Comparison of ENCODE assay signal across 11 cellular contexts in the genomic region with DNA sequence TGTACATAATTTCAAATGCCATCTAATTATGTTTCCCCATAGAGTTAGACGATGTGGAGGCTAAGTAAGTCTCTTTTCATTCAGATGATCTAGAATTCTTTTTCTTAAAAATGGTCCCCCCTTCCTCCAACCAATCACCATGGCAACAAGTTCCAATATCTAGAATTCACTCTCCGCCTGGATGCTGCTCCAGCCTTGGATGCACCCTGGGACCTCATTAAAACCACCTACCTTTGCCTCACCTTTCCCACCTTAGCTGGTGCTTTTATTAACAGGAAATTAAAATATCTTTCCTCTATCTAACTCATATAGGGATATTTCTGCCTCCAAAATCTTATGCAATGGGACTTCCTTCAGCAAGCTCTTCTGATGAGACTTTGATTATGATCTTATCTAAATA. TPM values are rescaled to one million over a fixed set of nuclear protein-coding genes. Genes with fewer than 3 reads are reported as not detected.
"Had no signal": no experiment of that assay in that cellular context is flagged by ENCODE, and none has a peak within 500 bp of the region (broad histone marks: within the 10 kb centered on the region; RNA-seq: fewer than 3 reads in every experiment).

No MANE protein-coding gene starts in this region.

- H3K4me2 ChIP-seq: GM23338 had no signal

- H3K4me3 ChIP-seq: GM23248, GM23338, HAP-1 had no signal

- H3K4me1 ChIP-seq: HAP-1 had no signal

- H3K36me3 ChIP-seq: HAP-1 had no signal

- H3K27ac ChIP-seq: GM23248 had no signal

- DNase-seq: GM23248, GOT3, H7, H9, HCEC 1CT, HFFc6 had no signal

- ATAC-seq: GM23338, HCT116 had no signal

- H3K9me3 ChIP-seq: HAP-1 had no signal

- H2AFZ ChIP-seq: GM23248, GM23338 had no signal

- FAIRE-seq: H1, H54 had no signal

- H3K9ac ChIP-seq: GM23248 had no signal

RNA-seq across cellular contexts. Expression of a gene that starts 49.0 kb away (rescaled TPM):
- total RNA-seq: GM23248, H9, HFFc6 had no signal
- polyA plus RNA-seq: GM23248 had no signal
